Comparison of ENCODE assay signal across 10 cellular contexts in the genomic region with DNA sequence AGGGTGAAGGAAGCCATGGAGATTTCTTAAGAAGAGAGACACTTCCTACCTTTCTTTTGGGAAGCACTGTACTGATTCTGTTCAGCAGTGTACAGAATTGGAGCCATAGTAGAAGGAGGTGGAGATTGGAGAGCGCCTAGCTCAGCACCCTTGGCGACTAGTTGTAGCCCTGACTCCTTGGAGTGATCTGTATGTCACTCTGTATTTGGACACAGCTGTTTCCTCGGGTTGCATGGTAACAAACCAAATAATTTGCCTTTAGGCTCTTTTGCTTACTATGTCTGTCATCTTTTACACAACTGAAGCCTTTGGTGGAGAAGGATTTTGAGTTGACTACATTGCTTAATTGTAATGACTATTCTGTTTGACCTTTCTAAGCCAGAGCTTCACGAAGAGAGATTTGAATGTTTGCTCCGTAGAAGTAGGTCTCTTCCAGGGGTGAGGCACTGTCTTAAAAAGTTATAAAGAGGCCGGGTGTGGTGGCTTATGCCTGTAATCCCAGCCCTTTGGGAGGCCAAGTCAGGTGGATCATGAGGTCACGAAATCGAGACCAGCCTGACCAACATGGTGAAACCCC.
A peak's percentile ranks its signal among the peaks of the same experiment; 100 is the strongest.
DNase-seq lines count a peak whose midpoint lies in the region; ATAC-seq, FAIRE-seq and TF ChIP-seq lines count a peak whose summit lies in the region.
"Had no signal": no experiment of that assay in that cellular context is flagged by ENCODE, and none has a peak within 500 bp of the region (broad histone marks: within the 10 kb centered on the region; RNA-seq: fewer than 3 reads in every experiment).

No MANE protein-coding gene starts in this region.

- peak; percentile 32 for FAIRE-seq in bronchial epithelial cell (lab: Jason Lieb, UNC)

- POLR2A ChIA-PET in CD8-positive, alpha-beta T cell (lab: Charles Lee), result no interaction called here

- H3K36me3 Mint-ChIP-seq in CD8-positive, alpha-beta T cell, result peaks cover 7% of the 10 kb centered on the region
- H3K36me3 Mint-ChIP-seq in progenitor cell of endocrine pancreas (ENCODE audit: insufficient read depth), result peaks cover 2% of the 10 kb centered on the region

- H3K36me3 ChIP-seq in CD8-positive, alpha-beta T cell (ENCODE audit: insufficient read depth, low read length), result no peaks in the 10 kb centered on the region
- no peaks in the 10 kb centered on the region for H3K36me3 ChIP-seq in bronchial epithelial cell (ENCODE audit: control insufficient read depth, insufficient read depth, low read length)

- no peak overlapping the region for H3K4me3 ChIP-seq in CD8-positive, alpha-beta T cell (ENCODE audit: low read depth, low read length)
- H3K4me3 ChIP-seq in bronchial epithelial cell (ENCODE audit: low read depth, low read length), result no peak overlapping the region
- H3K4me3 ChIP-seq: BLaER1 treated with 17β-estradiol and CSF1 and Interleukin-3, amounts not matched to agents 10 nM and 100 nM had no signal

- ATAC-seq in CD8-positive, alpha-beta T cell, result no peak
- peak; percentile 77 for ATAC-seq in GM19328 (IDR thresholded peaks at IDR 0.05; ENCODE audit: unreplicated experiment)
- ATAC-seq in HG03064 (IDR thresholded peaks at IDR 0.05; ENCODE audit: low read depth, unreplicated experiment), result peak; percentile 71
- no peak for ATAC-seq in SK-N-SH treated with all-trans-retinoic acid at 6 μM for 48 hours

- peak overlapping the region; percentile 58 for H3K27ac Mint-ChIP-seq in CD8-positive, alpha-beta T cell
- H3K27ac Mint-ChIP-seq in progenitor cell of endocrine pancreas, result no peak overlapping the region

- no peak overlapping the region for H3K4me3 Mint-ChIP-seq in CD8-positive, alpha-beta T cell
- no peak overlapping the region for H3K4me3 Mint-ChIP-seq in progenitor cell of endocrine pancreas (ENCODE audit: low read depth)
- H3K4me3 Mint-ChIP-seq: naive thymus-derived CD8-positive, alpha-beta T cell had no signal

- H3K27me3 ChIP-seq in CD8-positive, alpha-beta T cell (ENCODE audit: insufficient read depth, low read length), result no peaks in the 10 kb centered on the region
- no peaks in the 10 kb centered on the region for H3K27me3 ChIP-seq in bronchial epithelial cell (ENCODE audit: control insufficient read depth, insufficient read depth, low read length)
- H3K27me3 ChIP-seq: BLaER1 treated with 17β-estradiol and CSF1 and Interleukin-3, amounts not matched to agents 10 nM and 100 nM had no signal

- H3K4me1 Mint-ChIP-seq in CD8-positive, alpha-beta T cell (ENCODE audit: low read depth), result peaks cover 71% of the 10 kb centered on the region
- H3K4me1 Mint-ChIP-seq in progenitor cell of endocrine pancreas (ENCODE audit: low read depth), result peaks cover 26% of the 10 kb centered on the region

- no peaks in the 10 kb centered on the region for H3K27me3 Mint-ChIP-seq in CD8-positive, alpha-beta T cell (ENCODE audit: low read depth)
- no peaks in the 10 kb centered on the region for H3K27me3 Mint-ChIP-seq in progenitor cell of endocrine pancreas
- H3K27me3 Mint-ChIP-seq: naive thymus-derived CD8-positive, alpha-beta T cell had no signal

- no peaks in the 10 kb centered on the region for H3K9me3 Mint-ChIP-seq in CD8-positive, alpha-beta T cell
- H3K9me3 Mint-ChIP-seq in progenitor cell of endocrine pancreas (ENCODE audit: low read depth), result no peaks in the 10 kb centered on the region
- H3K9me3 Mint-ChIP-seq: naive thymus-derived CD8-positive, alpha-beta T cell had no signal

- intact Hi-C loops in CD8-positive, alpha-beta T cell (cut with DNase I, micrococcal nuclease), result no loop called here

- DNase-seq in CD8-positive, alpha-beta T cell, result no peak
- DNase-seq in bronchial epithelial cell (ENCODE audit: low read depth), result peak; percentile 74
- no peak for DNase-seq in NCI-H524 treated with DMSO at 0.1 percent for 48 hours (lab: John Stamatoyannopoulos, UW)
- DNase-seq in Kasumi-1 (lab: John Stamatoyannopoulos, UW), result no peak
- no peak for DNase-seq in progenitor cell of endocrine pancreas (ENCODE audit: low spot score, unreplicated experiment)
- DNase-seq: naive thymus-derived CD8-positive, alpha-beta T cell had no signal

- TF ChIP-seq CTCF in CD8-positive, alpha-beta T cell (IDR thresholded peaks at IDR 0.05), result no peak
- TF ChIP-seq CTCF in bronchial epithelial cell (IDR thresholded peaks at IDR 0.05; ENCODE audit: insufficient read depth, low read length, severe bottlenecking), result no peak
- no peak for TF ChIP-seq CTCF in progenitor cell of endocrine pancreas (IDR thresholded peaks at IDR 0.05; ENCODE audit: unreplicated experiment)

- H3K9me3 ChIP-seq in CD8-positive, alpha-beta T cell (ENCODE audit: low read length), result no peaks in the 10 kb centered on the region

- CTCF ChIA-PET in CD8-positive, alpha-beta T cell (lab: Charles Lee), result no interaction called here

- H3K4me1 ChIP-seq in CD8-positive, alpha-beta T cell (ENCODE audit: insufficient read depth, low read length), result peaks cover 21% of the 10 kb centered on the region

- no peak overlapping the region for H3K27ac ChIP-seq in CD8-positive, alpha-beta T cell (ENCODE audit: low read depth, low read length)
- H3K27ac ChIP-seq: BLaER1 treated with 17β-estradiol and CSF1 and Interleukin-3, amounts not matched to agents 10 nM and 100 nM had no signal

TF ChIP-seq in SK-N-SH treated with all-trans-retinoic acid at 6 μM for 48 hours, 23 proteins besides CTCF, POLR2A, EP300 and RAD21 (continues in another document):
- no peak for TF ChIP-seq TOX (CRISPR knock-in tag; IDR thresholded peaks at IDR 0.05; ENCODE audit: borderline replicate concordance)
- no peak for TF ChIP-seq ISL1 (CRISPR knock-in tag; IDR thresholded peaks at IDR 0.05)
- TF ChIP-seq PPARA (CRISPR knock-in tag; IDR thresholded peaks at IDR 0.05; ENCODE audit: borderline replicate concordance), result no peak
- TF ChIP-seq RARB (CRISPR knock-in tag; IDR thresholded peaks at IDR 0.05), result no peak
- no peak for TF ChIP-seq BACH2 (CRISPR knock-in tag; IDR thresholded peaks at IDR 0.05; ENCODE audit: borderline replicate concordance)
- TF ChIP-seq ZFP30 (CRISPR knock-in tag; IDR thresholded peaks at IDR 0.05), result no peak
- TF ChIP-seq ESRRG (CRISPR knock-in tag; IDR thresholded peaks at IDR 0.05), result no peak
- no peak for TF ChIP-seq ZNF565 (CRISPR knock-in tag; conservative IDR thresholded peaks at IDR 0.05; ENCODE audit: low read depth)
- TF ChIP-seq, protein P1, sequence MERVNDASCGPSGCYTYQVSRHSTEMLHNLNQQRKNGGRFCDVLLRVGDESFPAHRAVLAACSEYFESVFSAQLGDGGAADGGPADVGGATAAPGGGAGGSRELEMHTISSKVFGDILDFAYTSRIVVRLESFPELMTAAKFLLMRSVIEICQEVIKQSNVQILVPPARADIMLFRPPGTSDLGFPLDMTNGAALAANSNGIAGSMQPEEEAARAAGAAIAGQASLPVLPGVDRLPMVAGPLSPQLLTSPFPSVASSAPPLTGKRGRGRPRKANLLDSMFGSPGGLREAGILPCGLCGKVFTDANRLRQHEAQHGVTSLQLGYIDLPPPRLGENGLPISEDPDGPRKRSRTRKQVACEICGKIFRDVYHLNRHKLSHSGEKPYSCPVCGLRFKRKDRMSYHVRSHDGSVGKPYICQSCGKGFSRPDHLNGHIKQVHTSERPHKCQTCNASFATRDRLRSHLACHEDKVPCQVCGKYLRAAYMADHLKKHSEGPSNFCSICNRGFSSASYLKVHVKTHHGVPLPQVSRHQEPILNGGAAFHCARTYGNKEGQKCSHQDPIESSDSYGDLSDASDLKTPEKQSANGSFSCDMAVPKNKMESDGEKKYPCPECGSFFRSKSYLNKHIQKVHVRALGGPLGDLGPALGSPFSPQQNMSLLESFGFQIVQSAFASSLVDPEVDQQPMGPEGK (CRISPR knock-in tag; IDR thresholded peaks at IDR 0.05; ENCODE audit: borderline replicate concordance), result no peak
- TF ChIP-seq, protein P2, sequence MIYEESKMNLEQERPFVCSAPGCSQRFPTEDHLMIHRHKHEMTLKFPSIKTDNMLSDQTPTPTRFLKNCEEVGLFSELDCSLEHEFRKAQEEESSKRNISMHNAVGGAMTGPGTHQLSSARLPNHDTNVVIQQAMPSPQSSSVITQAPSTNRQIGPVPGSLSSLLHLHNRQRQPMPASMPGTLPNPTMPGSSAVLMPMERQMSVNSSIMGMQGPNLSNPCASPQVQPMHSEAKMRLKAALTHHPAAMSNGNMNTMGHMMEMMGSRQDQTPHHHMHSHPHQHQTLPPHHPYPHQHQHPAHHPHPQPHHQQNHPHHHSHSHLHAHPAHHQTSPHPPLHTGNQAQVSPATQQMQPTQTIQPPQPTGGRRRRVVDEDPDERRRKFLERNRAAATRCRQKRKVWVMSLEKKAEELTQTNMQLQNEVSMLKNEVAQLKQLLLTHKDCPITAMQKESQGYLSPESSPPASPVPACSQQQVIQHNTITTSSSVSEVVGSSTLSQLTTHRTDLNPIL (CRISPR knock-in tag; IDR thresholded peaks at IDR 0.05; ENCODE audit: low read depth), result no peak
- TF ChIP-seq ARNTL (CRISPR knock-in tag; IDR thresholded peaks at IDR 0.05; ENCODE audit: borderline replicate concordance, low read depth), result no peak
- TF ChIP-seq, protein P3, sequence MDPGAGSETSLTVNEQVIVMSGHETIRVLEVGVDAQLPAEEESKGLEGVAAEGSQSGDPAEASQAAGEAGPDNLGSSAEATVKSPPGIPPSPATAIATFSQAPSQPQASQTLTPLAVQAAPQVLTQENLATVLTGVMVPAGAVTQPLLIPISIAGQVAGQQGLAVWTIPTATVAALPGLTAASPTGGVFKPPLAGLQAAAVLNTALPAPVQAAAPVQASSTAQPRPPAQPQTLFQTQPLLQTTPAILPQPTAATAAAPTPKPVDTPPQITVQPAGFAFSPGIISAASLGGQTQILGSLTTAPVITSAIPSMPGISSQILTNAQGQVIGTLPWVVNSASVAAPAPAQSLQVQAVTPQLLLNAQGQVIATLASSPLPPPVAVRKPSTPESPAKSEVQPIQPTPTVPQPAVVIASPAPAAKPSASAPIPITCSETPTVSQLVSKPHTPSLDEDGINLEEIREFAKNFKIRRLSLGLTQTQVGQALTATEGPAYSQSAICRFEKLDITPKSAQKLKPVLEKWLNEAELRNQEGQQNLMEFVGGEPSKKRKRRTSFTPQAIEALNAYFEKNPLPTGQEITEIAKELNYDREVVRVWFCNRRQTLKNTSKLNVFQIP (CRISPR knock-in tag; IDR thresholded peaks at IDR 0.05; ENCODE audit: borderline replicate concordance, low read depth), result no peak
- no peak for TF ChIP-seq ZFP3 (CRISPR knock-in tag; IDR thresholded peaks at IDR 0.05)
- TF ChIP-seq ZNF8 (CRISPR knock-in tag; IDR thresholded peaks at IDR 0.05), result no peak
- TF ChIP-seq SNAI2 (CRISPR knock-in tag; IDR thresholded peaks at IDR 0.05), result no peak
- TF ChIP-seq ZC3H10 (CRISPR knock-in tag; IDR thresholded peaks at IDR 0.05), result no peak
- no peak for TF ChIP-seq ZNF70 (CRISPR knock-in tag; IDR thresholded peaks at IDR 0.05)
- TF ChIP-seq CSDC2 (CRISPR knock-in tag; IDR thresholded peaks at IDR 0.05), result no peak

Comparison
In these comparisons a context has a peak if more than half of its experiments do, and no peak if none do; other contexts are left out.
1. ATAC-seq: peak in GM19328 (single experiment) and HG03064 (single experiment); none in CD8-positive, alpha-beta T cell (single experiment) and SK-N-SH treated with all-trans-retinoic acid at 6 μM for 48 hours (single experiment).